Comparison of ENCODE assay signal across 22 cellular contexts in genomic region chr4:102404551-102404969, GRCh38. TPM values are rescaled to one million over a fixed set of nuclear protein-coding genes. Genes with fewer than 3 reads are reported as not detected.
DNase-seq lines count a peak whose midpoint lies in the region; ATAC-seq and TF ChIP-seq lines count a peak whose summit lies in the region.
"Had no signal": no experiment of that assay in that cellular context is flagged by ENCODE, and none has a peak within 500 bp of the region (broad histone marks: within the 10 kb centered on the region; RNA-seq: fewer than 3 reads in every experiment).

No MANE protein-coding gene starts in this region.

- H3K4me1 ChIP-seq in adipocyte (ENCODE audit: control insufficient read depth, insufficient read depth, low read length): peaks cover 17% of the 10 kb centered on the region
- peaks cover 19% of the 10 kb centered on the region for H3K4me1 ChIP-seq in vagina

- no peak for TF ChIP-seq POLR2A in vagina (IDR thresholded peaks at IDR 0.05)

- intact Hi-C loops in vagina (cut with DNase I): no loop called here

- no peaks in the 10 kb centered on the region for H3K9me3 ChIP-seq in adipocyte (ENCODE audit: control insufficient read depth, low read length)
- no peaks in the 10 kb centered on the region for H3K9me3 ChIP-seq in vagina
- H3K9me3 ChIP-seq: SJCRH30 had no signal

- no peak for TF ChIP-seq CTCF in vagina (IDR thresholded peaks at IDR 0.05)

- DNase-seq in NOMO-1 treated with dmso at 0.1 percent for 144 hours (lab: John Stamatoyannopoulos, UW; ENCODE audit: unreplicated experiment): peak; percentile 38
- DNase-seq in NOMO-1 treated with DMSO at 0.1 percent for 48 hours (lab: John Stamatoyannopoulos, UW; ENCODE audit: unreplicated experiment): no peak
- DNase-seq in adipocyte (ENCODE audit: low read depth): peak; percentile 85
- peak; percentile 51 for DNase-seq in medulla oblongata (ENCODE audit: extremely low spot score)
- DNase-seq in vagina (ENCODE audit: extremely low spot score in 2 of 2): no peak
- no peak for DNase-seq in NCI-H1930 (lab: John Stamatoyannopoulos, UW)
- DNase-seq in superior temporal gyrus (ENCODE audit: extremely low spot score): no peak
- DNase-seq: activated CD4-positive, CD25-positive, alpha-beta regulatory T cell treated with anti-CD3 and anti-CD28 coated beads, Interleukin-2, amount 50 U/mL, for 72 hours; activated CD8-positive, alpha-beta memory T cell treated with anti-CD3 and anti-CD28 coated beads, Interleukin-2, amount 50 U/mL, for 48 hours; activated gamma-delta T cell treated with Interleukin-2 at 50 U/mL for 16 hours; anterior cingulate cortex; CD4-positive, alpha-beta T cell; DMS79; head of caudate nucleus; natural killer cell; NCI-H1417 treated with DMSO at 0.1 percent for 48 hours; NCI-H446 treated with DMSO at 0.1 percent for 48 hours; stimulated activated naive CD8-positive, alpha-beta T cell treated with anti-CD3 and anti-CD28 coated beads, Interleukin-15, Interleukin-2, amounts not matched to agents 100 U/mL and 50 U/mL, for 24 hours had no signal

- peak overlapping the region; percentile 15 for H3K27ac ChIP-seq in vagina
- H3K27ac ChIP-seq: KMS-11, SJCRH30 had no signal

- peak overlapping the region; percentile 6 for H3K4me3 ChIP-seq in adipocyte (ENCODE audit: low read length)
- H3K4me3 ChIP-seq in vagina: no peak overlapping the region
- H3K4me3 ChIP-seq: lung, SJCRH30 had no signal

- H3K36me3 ChIP-seq in adipocyte (ENCODE audit: control insufficient read depth, insufficient read depth, low read length, severe bottlenecking) (no peaks in the 10 kb centered on the region), vagina (no peaks in the 10 kb centered on the region)
- H3K36me3 ChIP-seq: SJCRH30 had no signal

- ATAC-seq in HG03039 (IDR thresholded peaks at IDR 0.05; ENCODE audit: unreplicated experiment): no peak
- ATAC-seq: natural killer cell; stimulated activated naive CD8-positive, alpha-beta T cell treated with anti-CD3 and anti-CD28 coated beads, Interleukin-15, Interleukin-2, amounts not matched to agents 100 U/mL and 50 U/mL, for 24 hours had no signal

- H3K27me3 ChIP-seq in adipocyte (replicated peaks; ENCODE audit: control insufficient read depth, insufficient read depth, low read length) (no peaks in the 10 kb centered on the region), vagina (no peaks in the 10 kb centered on the region)
- H3K27me3 ChIP-seq: SJCRH30 had no signal

- H3K9ac ChIP-seq in adipocyte (ENCODE audit: low read length): peak overlapping the region; percentile 20
- H3K9ac ChIP-seq: KMS-11 had no signal

RNA-seq across cellular contexts. Expression of gene SLC39A8, which starts 59.3 kb away (rescaled TPM):
- total RNA-seq in vagina: 27.7 TPM
- total RNA-seq: SJCRH30 had no signal

Comparison
In these comparisons a context has a peak if more than half of its experiments do, and no peak if none do; other contexts are left out.
1. DNase-seq: peak in NOMO-1 treated with dmso at 0.1 percent for 144 hours (single experiment), adipocyte (single experiment) and medulla oblongata (single experiment); none in NOMO-1 treated with DMSO at 0.1 percent for 48 hours (single experiment), vagina (0 of 2), NCI-H1930 (0 of 2) and superior temporal gyrus (single experiment).